15 cellular contexts compared by ENCODE assay signal in the genomic region with DNA sequence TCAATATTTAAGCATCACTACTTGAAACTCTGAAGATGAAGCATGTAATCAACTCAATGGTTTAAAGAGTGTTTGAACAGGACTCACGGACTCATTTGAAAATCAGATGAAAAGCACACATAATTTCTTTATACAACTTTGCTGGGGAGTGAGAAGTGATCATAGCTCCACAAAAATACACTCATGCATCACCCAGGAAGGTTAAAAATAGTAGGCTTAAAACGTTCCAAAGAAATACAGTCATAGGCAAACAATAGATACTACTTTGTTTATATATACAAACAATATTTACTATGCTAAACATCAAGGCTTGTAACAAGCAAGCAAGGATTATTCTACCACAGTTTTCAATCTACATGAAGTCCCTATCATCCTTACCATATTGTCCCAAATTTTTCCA. TPM values are rescaled to one million over a fixed set of nuclear protein-coding genes. Genes with fewer than 3 reads are reported as not detected.
DNase-seq lines count a peak whose midpoint lies in the region; ATAC-seq and TF ChIP-seq lines count a peak whose summit lies in the region.
"Had no signal": no experiment of that assay in that cellular context is flagged by ENCODE, and none has a peak within 500 bp of the region (broad histone marks: within the 10 kb centered on the region; RNA-seq: fewer than 3 reads in every experiment).

No MANE protein-coding gene starts in this region.

- H3K9me2 ChIP-seq in MM.1S (replicated peaks; ENCODE audit: insufficient read depth, low read length), result no peaks in the 10 kb centered on the region

- H3K79me2 ChIP-seq in MM.1S (ENCODE audit: low read length), result peaks cover 68% of the 10 kb centered on the region

- TF ChIP-seq POLR2A in gastrocnemius medialis (IDR thresholded peaks at IDR 0.05), result no peak

- H3K9me3 ChIP-seq in SJSA1 (replicated peaks) (no peaks in the 10 kb centered on the region), gastrocnemius medialis (no peaks in the 10 kb centered on the region), MM.1S (replicated peaks; ENCODE audit: insufficient read depth, low read length) (no peaks in the 10 kb centered on the region)
- H3K9me3 ChIP-seq: mucosa of descending colon had no signal

- H3K4me3 ChIP-seq in SJSA1 (no peak overlapping the region), gastrocnemius medialis (peak overlapping the region in 3 of 4 donors; percentile 2 to 35 (median 8)), MM.1S (ENCODE audit: low read length) (no peak overlapping the region)
- H3K4me3 ChIP-seq: mucosa of descending colon had no signal

- no peak for DNase-seq in activated CD8-positive, alpha-beta memory T cell treated with anti-CD3 and anti-CD28 coated beads, Interleukin-2, amount 10 ng/mL, durations not matched to agents 7 days and 5 days
- DNase-seq in activated CD8-positive, alpha-beta memory T cell treated with anti-CD3 and anti-CD28 coated beads, Interleukin-2, amount 50 U/mL, for 4 hours, result no peak
- DNase-seq in SJSA1 (ENCODE audit: low read depth in 1 of 2, low spot score in 2 of 2) (peak in 1 of 2 experiments; percentile 54), left cardiac atrium (no peak), gastrocnemius medialis (no peak), NCI-H2227 treated with DMSO at 0.1 percent for 48 hours (lab: John Stamatoyannopoulos, UW) (no peak), AG20443 (ENCODE audit: low spot score) (no peak), MM.1S (no peak)
- DNase-seq: central memory CD4-positive, alpha-beta T cell; COR-L47; left colon; mucosa of descending colon; stimulated activated CD4-positive, alpha-beta T cell treated with anti-CD3 and anti-CD28 coated beads, Interleukin-15, amount 100 ng/mL, for 24 hours; stimulated activated naive CD8-positive, alpha-beta T cell treated with anti-CD3 and anti-CD28 coated beads, Interleukin-15, amount 100 ng/mL, for 72 hours; T-helper 2 cell had no signal

- H3K36me3 Mint-ChIP-seq in activated CD8-positive, alpha-beta memory T cell treated with anti-CD3 and anti-CD28 coated beads, Interleukin-2, amount 10 ng/mL, durations not matched to agents 7 days and 5 days, result peaks cover 45% of the 10 kb centered on the region

- H3K4me1 ChIP-seq in SJSA1 (replicated peaks) (peaks cover 39% of the 10 kb centered on the region), gastrocnemius medialis (peaks cover 71 to 84% of the 10 kb centered on the region in 2 donors), MM.1S (ENCODE audit: low read length) (peaks cover 10% of the 10 kb centered on the region)

- no peak overlapping the region for H3K4me2 ChIP-seq in MM.1S (ENCODE audit: low read depth, low read length)

- CTCF ChIA-PET in activated CD8-positive, alpha-beta memory T cell treated with anti-CD3 and anti-CD28 coated beads, Interleukin-2, amount 10 ng/mL, durations not matched to agents 7 days and 5 days (lab: Charles Lee), result interaction anchor here (0.8 to 5.4 kb wide), 4 partner anchors 10 to 156 kb away, joined by 3 to 45 read pairs (median 6); no protein-coding TSS in a partner anchor

- H3K4me3 Mint-ChIP-seq in activated CD8-positive, alpha-beta memory T cell treated with anti-CD3 and anti-CD28 coated beads, Interleukin-2, amount 10 ng/mL, durations not matched to agents 7 days and 5 days, result peak overlapping the region; percentile 25
- H3K4me3 Mint-ChIP-seq: stimulated activated naive CD8-positive, alpha-beta T cell treated with anti-CD3 and anti-CD28 coated beads, Interleukin-15, amount 100 ng/mL, for 72 hours had no signal

- H3K4me1 Mint-ChIP-seq in activated CD8-positive, alpha-beta memory T cell treated with anti-CD3 and anti-CD28 coated beads, Interleukin-2, amount 10 ng/mL, durations not matched to agents 7 days and 5 days, result peaks cover 64% of the 10 kb centered on the region

- H3K9me3 Mint-ChIP-seq in activated CD8-positive, alpha-beta memory T cell treated with anti-CD3 and anti-CD28 coated beads, Interleukin-2, amount 10 ng/mL, durations not matched to agents 7 days and 5 days (ENCODE audit: low read depth), result no peaks in the 10 kb centered on the region

- in situ Hi-C loops in gastrocnemius medialis (cut with MboI; ENCODE audit: low sequenced_read_pairs in 4 of 4), result loop anchor here in 1 of 4 donors (10.0 kb wide), 1 partner anchor 154 kb away; no protein-coding TSS in a partner anchor

- H4K20me1 ChIP-seq in MM.1S (ENCODE audit: insufficient read depth, low read length), result no peaks in the 10 kb centered on the region

- H3K27me3 ChIP-seq in SJSA1 (replicated peaks) (no peaks in the 10 kb centered on the region), gastrocnemius medialis (no peaks in the 10 kb centered on the region), MM.1S (replicated peaks; ENCODE audit: insufficient read depth, low read length) (no peaks in the 10 kb centered on the region)

- H3K27me3 Mint-ChIP-seq in activated CD8-positive, alpha-beta memory T cell treated with anti-CD3 and anti-CD28 coated beads, Interleukin-2, amount 10 ng/mL, durations not matched to agents 7 days and 5 days, result no peaks in the 10 kb centered on the region
- H3K27me3 Mint-ChIP-seq: stimulated activated naive CD8-positive, alpha-beta T cell treated with anti-CD3 and anti-CD28 coated beads, Interleukin-15, amount 100 ng/mL, for 72 hours had no signal

- TF ChIP-seq CTCF in gastrocnemius medialis (IDR thresholded peaks at IDR 0.05 in 4 of 5, conservative IDR thresholded peaks at IDR 0.05 in 1 of 5) (no peak), MM.1S (IDR thresholded peaks at IDR 0.05; ENCODE audit: low read length) (no peak)

- intact Hi-C loops in left cardiac atrium (cut with DNase I), result loop anchor here in 1 of 2 donors (10.0 kb wide), 1 partner anchor 74 kb away; the partner anchor contains the start of gene GALM
- intact Hi-C loops in gastrocnemius medialis (cut with DNase I; ENCODE audit: low total_unique reads), result no loop called here

- no peak for ATAC-seq in activated CD8-positive, alpha-beta memory T cell treated with anti-CD3 and anti-CD28 coated beads, Interleukin-2, amount 10 ng/mL, durations not matched to agents 7 days and 5 days
- ATAC-seq in left cardiac atrium, result peak; percentile 47 to 73
- ATAC-seq in gastrocnemius medialis, result peak; percentile 92 to 96
- ATAC-seq: left colon; mucosa of descending colon; stimulated activated naive CD8-positive, alpha-beta T cell treated with anti-CD3 and anti-CD28 coated beads, Interleukin-15, amount 100 ng/mL, for 72 hours had no signal

- H3K27ac Mint-ChIP-seq in activated CD8-positive, alpha-beta memory T cell treated with anti-CD3 and anti-CD28 coated beads, Interleukin-2, amount 10 ng/mL, durations not matched to agents 7 days and 5 days, result peak overlapping the region; percentile 46
- H3K27ac Mint-ChIP-seq: stimulated activated naive CD8-positive, alpha-beta T cell treated with anti-CD3 and anti-CD28 coated beads, Interleukin-15, amount 100 ng/mL, for 72 hours had no signal

- H2AFZ ChIP-seq in MM.1S (ENCODE audit: low read length), result no peak overlapping the region

- peak overlapping the region; percentile 47 for H3K27ac ChIP-seq in SJSA1
- peak overlapping the region; percentile 77 to 98 (median 90) for H3K27ac ChIP-seq in gastrocnemius medialis
- no peak overlapping the region for H3K27ac ChIP-seq in MM.1S (ENCODE audit: low read length)

- H3F3A ChIP-seq in MM.1S (ENCODE audit: insufficient read depth, low read length), result peaks cover 4% of the 10 kb centered on the region; the same call in 1 of the 2 replicates

- H3K36me3 ChIP-seq in SJSA1 (peaks cover 19% of the 10 kb centered on the region), gastrocnemius medialis (no peaks in the 10 kb centered on the region), MM.1S (replicated peaks; ENCODE audit: insufficient read depth, low read length) (no peaks in the 10 kb centered on the region)

- H3K9ac ChIP-seq in MM.1S (ENCODE audit: low read length), result no peak overlapping the region

RNA-seq across cellular contexts. Expression of gene HNRNPLL, which starts 11.6 kb away (rescaled TPM):
- 100 to 1,000 TPM in 1 of 2 experiments, 10 to 100 TPM in 1; 88.8 to 106 TPM for total RNA-seq in activated CD8-positive, alpha-beta memory T cell treated with anti-CD3 and anti-CD28 coated beads, Interleukin-2, amount 10 ng/mL, durations not matched to agents 7 days and 5 days
- 36.3 and 46.6 TPM in 2 replicates for total RNA-seq in SJSA1 (2014; rRNA removed; shearing (Covaris generic))
- total RNA-seq in left cardiac atrium (10 to 100 TPM; 24.7 to 28.3 TPM), gastrocnemius medialis (10 to 100 TPM; 20.0 to 42.9 (median 21.9) TPM)

Comparison
In these comparisons a context has a peak if more than half of its experiments do, and no peak if none do; other contexts are left out.
1. H3K4me3 ChIP-seq: peak in gastrocnemius medialis (3 of 4); none in SJSA1 (single experiment) and MM.1S (single experiment).